ENCODE assay signal across 14 cellular contexts in the genomic region with DNA sequence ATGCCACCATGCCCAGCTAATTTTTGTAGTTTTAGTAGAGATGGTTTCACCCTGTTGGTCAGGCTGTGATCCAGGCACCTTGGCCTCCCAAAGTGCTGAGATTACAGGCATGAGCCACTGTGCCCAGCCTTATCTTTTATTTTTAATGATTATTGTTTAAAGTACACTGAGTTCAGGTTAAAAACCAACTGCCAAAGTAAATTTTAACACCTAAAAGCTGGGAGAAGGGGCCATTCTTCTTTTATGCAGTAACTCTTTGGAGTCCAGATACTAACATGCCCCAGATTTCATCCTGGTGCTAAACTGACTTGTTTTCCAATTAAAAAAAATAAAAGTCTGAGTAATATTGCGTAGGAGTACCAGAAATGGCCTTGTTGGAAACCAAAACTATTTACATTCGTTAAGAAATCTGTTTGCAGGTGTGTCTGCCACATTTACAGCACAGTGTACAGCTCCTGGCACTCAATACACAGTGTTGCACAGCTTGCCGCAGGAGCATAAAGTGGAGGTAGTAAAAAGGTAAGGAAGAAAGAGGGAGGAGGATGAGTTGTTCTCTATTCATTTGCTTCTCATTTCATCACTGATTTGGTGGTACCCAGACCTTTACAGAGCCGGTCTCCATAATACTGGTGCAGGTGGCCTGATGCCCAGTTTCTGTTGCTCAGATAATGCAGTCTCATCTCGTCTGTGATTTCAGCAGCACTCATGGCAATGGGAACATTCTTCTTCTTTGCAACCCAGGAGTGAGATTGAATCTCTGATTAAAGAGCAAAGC.
"Had no signal": no experiment of that assay in that cellular context is flagged by ENCODE, and none has a peak within 500 bp of the region (broad histone marks: within the 10 kb centered on the region; RNA-seq: fewer than 3 reads in every experiment).

No MANE protein-coding gene starts in this region.

- H3K4me3 Mint-ChIP-seq: nephron; stimulated activated naive CD8-positive, alpha-beta T cell treated with anti-CD3 and anti-CD28 coated beads, Interleukin-15, amount 100 ng/mL, for 72 hours had no signal

- H3K27me3 ChIP-seq: gastroesophageal sphincter, vagina had no signal

- H3K4me1 ChIP-seq: gastroesophageal sphincter, vagina had no signal

- H3K9me3 ChIP-seq: gastroesophageal sphincter, thoracic aorta, vagina had no signal

- H3K27ac ChIP-seq: epithelial cell of prostate, gastroesophageal sphincter, thoracic aorta, vagina had no signal

- H3K36me3 ChIP-seq: thoracic aorta, vagina had no signal

- H3K4me1 Mint-ChIP-seq: nephron had no signal

- H3K27ac Mint-ChIP-seq: nephron; stimulated activated naive CD8-positive, alpha-beta T cell treated with anti-CD3 and anti-CD28 coated beads, Interleukin-15, amount 100 ng/mL, for 72 hours had no signal

- H3K27me3 Mint-ChIP-seq: stimulated activated naive CD8-positive, alpha-beta T cell treated with anti-CD3 and anti-CD28 coated beads, Interleukin-15, amount 100 ng/mL, for 72 hours had no signal

- ATAC-seq: gastroesophageal sphincter; stimulated activated naive CD8-positive, alpha-beta T cell treated with anti-CD3 and anti-CD28 coated beads, Interleukin-15, amount 100 ng/mL, for 72 hours had no signal

- H3K4me3 ChIP-seq: gastroesophageal sphincter, lung, thoracic aorta, vagina had no signal

- DNase-seq: activated CD4-positive, alpha-beta T cell treated with anti-CD3 and anti-CD28 coated beads for 48 hours; activated naive CD4-positive, alpha-beta T cell treated with Interleukin-2 at 50 U/mL for 16 hours; effector memory CD4-positive, alpha-beta T cell; kidney; occipital lobe; stimulated activated CD4-positive, alpha-beta T cell treated with anti-CD3 and anti-CD28 coated beads, Interleukin-15, amount 100 ng/mL, for 24 hours; stimulated activated CD4-positive, alpha-beta T cell treated with anti-CD3 and anti-CD28 coated beads, Interleukin-4, amount 100 ng/mL, for 24 hours; stimulated activated naive CD8-positive, alpha-beta T cell treated with anti-CD3 and anti-CD28 coated beads, Interleukin-15, amount 100 ng/mL, for 72 hours had no signal
